1 cellular context compared by ENCODE assay signal in the genomic region with DNA sequence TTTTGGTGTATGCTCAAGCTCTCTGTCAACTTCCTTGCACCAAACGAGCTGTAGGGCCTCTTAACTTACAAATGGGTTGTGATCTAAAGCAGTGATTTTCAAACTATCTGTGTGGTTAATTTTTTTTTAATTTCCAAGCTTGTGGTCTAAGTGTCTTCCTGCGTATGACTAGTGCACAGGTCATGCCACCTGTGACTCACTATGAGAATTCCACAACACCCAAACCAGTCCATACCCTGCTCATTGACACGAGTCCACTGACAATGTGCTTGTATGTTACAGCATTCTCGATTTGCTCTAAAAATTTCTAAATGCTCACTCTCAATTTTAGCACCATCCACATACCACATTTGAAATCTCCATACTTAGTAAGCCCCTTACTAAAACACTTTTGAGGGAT.
TF ChIP-seq lines count a peak whose summit lies in the region.

No MANE protein-coding gene starts in this region.

TF ChIP-seq in endothelial cell of umbilical vein, 7 proteins besides CTCF, POLR2A, EP300 and RAD21:
- peak; percentile 23 for TF ChIP-seq FOS (IDR thresholded peaks at IDR 0.05; ENCODE audit: borderline replicate concordance, insufficient read depth, low read length)
